Comparison of ENCODE assay signal across 1 cellular context in the genomic region with DNA sequence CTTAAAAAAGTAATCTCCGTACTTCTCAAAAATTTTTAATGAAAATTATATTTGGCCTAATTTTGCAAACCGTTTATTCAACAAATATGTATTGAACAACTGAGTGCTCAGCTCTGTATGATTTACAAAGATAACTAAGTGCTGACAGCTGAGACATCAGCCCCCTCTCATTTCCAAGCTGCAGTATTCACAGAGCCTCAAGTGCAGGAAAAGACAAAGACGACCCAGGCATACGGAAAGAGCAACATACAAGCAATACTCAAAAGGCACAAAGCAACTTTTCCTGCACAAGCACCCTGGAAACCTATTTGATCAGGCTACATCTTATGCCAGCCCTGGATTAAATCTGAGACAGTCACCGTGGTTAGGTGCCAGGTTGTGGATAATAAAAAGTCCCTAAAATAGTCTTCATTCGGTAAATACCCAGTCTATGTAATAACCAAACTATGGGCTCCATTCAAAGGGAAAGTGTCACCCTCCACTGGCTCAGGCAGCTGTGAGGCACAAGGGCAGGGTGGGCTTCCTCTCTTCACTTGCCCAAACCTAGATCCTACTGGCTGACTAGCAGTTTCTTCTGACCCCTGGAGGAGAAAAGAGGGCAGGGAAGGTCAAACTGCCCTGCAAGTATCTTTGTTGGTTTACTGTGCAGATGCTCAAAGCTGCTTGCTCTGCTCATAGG.
TF ChIP-seq lines count a peak whose summit lies in the region.

No MANE protein-coding gene starts in this region.

TF ChIP-seq in SK-N-SH, 30 proteins besides CTCF, POLR2A, EP300 and RAD21:
- TF ChIP-seq GABPA (IDR thresholded peaks at IDR 0.05; ENCODE audit: low read depth), result no peak
